8 cellular contexts compared by ENCODE assay signal in genomic region chr18:35581555-35582309, GRCh38. TPM values are rescaled to one million over a fixed set of nuclear protein-coding genes. Genes with fewer than 3 reads are reported as not detected.
DNase-seq lines count a peak whose midpoint lies in the region; ATAC-seq and TF ChIP-seq lines count a peak whose summit lies in the region.

TSS of gene GALNT1 (plus strand) at chr18:35581740. CDS start at chr18:35654663, 72,923 bp downstream.

- intact Hi-C loops in sigmoid colon (cut with DNase I), result loop anchor here (2.0 to 10.0 kb wide), 5 partner anchors 73 to 391 kb away; partner anchors contain the start of genes INO80C and RMP24

- no peak for DNase-seq in A172 (ENCODE audit: low spot score)
- DNase-seq in RPMI7951 (ENCODE audit: low read depth), result no peak
- DNase-seq in astrocyte of the spinal cord (ENCODE audit: low read depth, low spot score), result no peak
- DNase-seq in iPS DF 6.9 (ENCODE audit: low read depth, low spot score), result no peak
- DNase-seq in sigmoid colon, result no peak

- WGBS in iPS DF 6.9 (ENCODE audit: insufficient coverage, insufficient read length), result no CpG with 5 or more reads among the region's 119 CpGs
- WGBS in sigmoid colon, 2 donors, result 0 to 1% methylated on average over 95 to 102 of the region's 119 CpGs

- H3K27me3 ChIP-seq in iPS DF 6.9 (ENCODE audit: control insufficient read depth, insufficient read depth, low read length), result no peaks in the 10 kb centered on the region
- H3K27me3 ChIP-seq in sigmoid colon, result no peaks in the 10 kb centered on the region

- H3K9me3 ChIP-seq in iPS DF 6.9 (ENCODE audit: control insufficient read depth, insufficient read depth, low read length), result peaks cover 2% of the 10 kb centered on the region; the same call in 1 of the 2 replicates
- no peaks in the 10 kb centered on the region for H3K9me3 ChIP-seq in sigmoid colon

- TF ChIP-seq EP300 in sigmoid colon (IDR thresholded peaks at IDR 0.05), result no peak

- H3K36me3 ChIP-seq in iPS DF 6.9 (ENCODE audit: control insufficient read depth, insufficient read depth, low read length), result 0 out of 2 replicates have a peak, but pooled peaks cover 3% of the 10 kb centered on the region
- H3K36me3 ChIP-seq in sigmoid colon, result no peaks in the 10 kb centered on the region

- ATAC-seq in GM21526 (IDR thresholded peaks at IDR 0.05; ENCODE audit: low FRiP score, unreplicated experiment), result no peak
- no peak for ATAC-seq in HG03439 (IDR thresholded peaks at IDR 0.05; ENCODE audit: unreplicated experiment)

- H3K27ac ChIP-seq in iPS DF 6.9 (ENCODE audit: low read length) (no peak within 1 kb of the TSS), sigmoid colon (peak within 1 kb of the TSS; percentile 91 to 99 (median 96))

- TF ChIP-seq POLR2A in GM15510 (IDR thresholded peaks at IDR 0.05; ENCODE audit: borderline replicate concordance, extremely low read depth, insufficient read length) (peak; percentile 18), sigmoid colon (IDR thresholded peaks at IDR 0.05) (no peak)

- TF ChIP-seq CTCF in astrocyte of the spinal cord (IDR thresholded peaks at IDR 0.05; ENCODE audit: low read depth, low read length), result no peak
- TF ChIP-seq CTCF in sigmoid colon (IDR thresholded peaks at IDR 0.05), result no peak

- in situ Hi-C loops in astrocyte of the spinal cord (cut with HindIII; ENCODE audit: low sequenced_read_pairs), result no loop called here

- peaks cover 6% of the 10 kb centered on the region for H3K4me1 ChIP-seq in iPS DF 6.9 (ENCODE audit: control insufficient read depth, insufficient read depth, low read length)
- peaks cover 0 to 31% (median 17%) of the 10 kb centered on the region in 4 donors for H3K4me1 ChIP-seq in sigmoid colon

- H3K4me3 ChIP-seq in astrocyte of the spinal cord (ENCODE audit: low read depth, low read length) (peak within 1 kb of the TSS; percentile 73), iPS DF 6.9 (ENCODE audit: low read length) (peak within 1 kb of the TSS; percentile 65; the same call in 1 of the 2 replicates), sigmoid colon (peak within 1 kb of the TSS; percentile 58 to 88 (median 82))

RNA-seq across cellular contexts. Expression of gene GALNT1, which starts in this region (rescaled TPM):
- total RNA-seq in A172 (2014; rRNA removed; shearing (Covaris generic)), result 144 TPM in 2 replicates
- total RNA-seq in RPMI7951 (2014; rRNA removed; shearing (Covaris generic)), result 28.3 and 37.1 TPM in 2 replicates
- 10 to 100 TPM; 25.8 to 33.9 (median 30.0) TPM for total RNA-seq in sigmoid colon
- 10 to 100 TPM; 21.5 to 33.2 (median 22.2) TPM for polyA plus RNA-seq in sigmoid colon
